7 cellular contexts compared by ENCODE assay signal in genomic region chr5:150656191-150657132, GRCh38. TPM values are rescaled to one million over a fixed set of nuclear protein-coding genes. Genes with fewer than 3 reads are reported as not detected.
DNase-seq lines count a peak whose midpoint lies in the region; ATAC-seq and TF ChIP-seq lines count a peak whose summit lies in the region.

No MANE protein-coding gene starts in this region.

- peak overlapping the region; percentile 76; the same call in 1 of the 2 replicates for H3K27ac Mint-ChIP-seq in WTC11

- POLR2A ChIA-PET in WTC11 (lab: Charles Lee), result interaction anchor here (0.7 to 2.7 kb wide), 6 partner anchors 16 to 167 kb away, joined by 3 to 9 read pairs (median 6); partner anchors contain the start of gene RBM22

- TF ChIP-seq CTCF in WTC11 (IDR thresholded peaks at IDR 0.05), result peak; percentile 55; the same call in 1 of the 2 replicates

- H3K4me3 Mint-ChIP-seq in WTC11, result peak overlapping the region; percentile 73

- DNase-seq in NCI-H2081 (lab: John Stamatoyannopoulos, UW), result peak; percentile 44 to 61
- peak; percentile 82 for DNase-seq in WTC11 (ENCODE audit: low spot score)
- peak; percentile 80 for DNase-seq in central memory CD4-positive, alpha-beta T cell
- peak; percentile 82 for DNase-seq in left lobe of liver (ENCODE audit: low spot score)
- peak; percentile 70 for DNase-seq in stimulated activated CD4-positive, alpha-beta T cell treated with anti-CD3 and anti-CD28 coated beads, Interleukin-4, amount 100 ng/mL, for 1 hour

- H3K4me1 Mint-ChIP-seq in WTC11, result peaks cover 27% of the 10 kb centered on the region

- H3K36me3 Mint-ChIP-seq in WTC11, result no peaks in the 10 kb centered on the region

- peak; percentile 46 for ATAC-seq in GM18499 (IDR thresholded peaks at IDR 0.05; ENCODE audit: insufficient read depth, unreplicated experiment)
- peak; percentile 52 for ATAC-seq in HG02870 (IDR thresholded peaks at IDR 0.05; ENCODE audit: unreplicated experiment)
- ATAC-seq in WTC11, result peak; percentile 64
- ATAC-seq in left lobe of liver, result peak; percentile 79

- CTCF ChIA-PET in WTC11 (lab: Charles Lee), result interaction anchor here (0.6 to 5.6 kb wide), 27 partner anchors 12 to 220 kb away, joined by 3 to 59 read pairs (median 4); partner anchors contain the start of genes IRGM, RBM22 and SYNPO

- peaks cover 12% of the 10 kb centered on the region for H3K27me3 Mint-ChIP-seq in WTC11 (ENCODE audit: low read depth)

- no peaks in the 10 kb centered on the region for H3K9me3 Mint-ChIP-seq in WTC11

TF ChIP-seq in WTC11, 78 proteins besides CTCF, POLR2A, EP300 and RAD21 (continues in another document):
- TF ChIP-seq EMX1 (CRISPR knock-in tag; IDR thresholded peaks at IDR 0.05) (no peak), NR2C2 (CRISPR knock-in tag; IDR thresholded peaks at IDR 0.05) (no peak), ETV6 (CRISPR knock-in tag; IDR thresholded peaks at IDR 0.05) (no peak; the same call in 1 of the 2 replicates), TEAD4 (CRISPR knock-in tag; IDR thresholded peaks at IDR 0.05) (no peak), ZSCAN18 (CRISPR knock-in tag; IDR thresholded peaks at IDR 0.05) (no peak), SMAD3 (CRISPR knock-in tag; IDR thresholded peaks at IDR 0.05; ENCODE audit: borderline replicate concordance) (no peak), NFATC4 (CRISPR knock-in tag; IDR thresholded peaks at IDR 0.05) (no peak), MAX (CRISPR knock-in tag; IDR thresholded peaks at IDR 0.05) (peak; percentile 50), PRRX2 (CRISPR knock-in tag; IDR thresholded peaks at IDR 0.05) (no peak), SOX15 (CRISPR knock-in tag; IDR thresholded peaks at IDR 0.05) (no peak), ZNF138 (CRISPR knock-in tag; conservative IDR thresholded peaks at IDR 0.05) (0 out of 2 replicates have a peak, but pooled peaks have one; percentile 57)
- TF ChIP-seq, protein P1, sequence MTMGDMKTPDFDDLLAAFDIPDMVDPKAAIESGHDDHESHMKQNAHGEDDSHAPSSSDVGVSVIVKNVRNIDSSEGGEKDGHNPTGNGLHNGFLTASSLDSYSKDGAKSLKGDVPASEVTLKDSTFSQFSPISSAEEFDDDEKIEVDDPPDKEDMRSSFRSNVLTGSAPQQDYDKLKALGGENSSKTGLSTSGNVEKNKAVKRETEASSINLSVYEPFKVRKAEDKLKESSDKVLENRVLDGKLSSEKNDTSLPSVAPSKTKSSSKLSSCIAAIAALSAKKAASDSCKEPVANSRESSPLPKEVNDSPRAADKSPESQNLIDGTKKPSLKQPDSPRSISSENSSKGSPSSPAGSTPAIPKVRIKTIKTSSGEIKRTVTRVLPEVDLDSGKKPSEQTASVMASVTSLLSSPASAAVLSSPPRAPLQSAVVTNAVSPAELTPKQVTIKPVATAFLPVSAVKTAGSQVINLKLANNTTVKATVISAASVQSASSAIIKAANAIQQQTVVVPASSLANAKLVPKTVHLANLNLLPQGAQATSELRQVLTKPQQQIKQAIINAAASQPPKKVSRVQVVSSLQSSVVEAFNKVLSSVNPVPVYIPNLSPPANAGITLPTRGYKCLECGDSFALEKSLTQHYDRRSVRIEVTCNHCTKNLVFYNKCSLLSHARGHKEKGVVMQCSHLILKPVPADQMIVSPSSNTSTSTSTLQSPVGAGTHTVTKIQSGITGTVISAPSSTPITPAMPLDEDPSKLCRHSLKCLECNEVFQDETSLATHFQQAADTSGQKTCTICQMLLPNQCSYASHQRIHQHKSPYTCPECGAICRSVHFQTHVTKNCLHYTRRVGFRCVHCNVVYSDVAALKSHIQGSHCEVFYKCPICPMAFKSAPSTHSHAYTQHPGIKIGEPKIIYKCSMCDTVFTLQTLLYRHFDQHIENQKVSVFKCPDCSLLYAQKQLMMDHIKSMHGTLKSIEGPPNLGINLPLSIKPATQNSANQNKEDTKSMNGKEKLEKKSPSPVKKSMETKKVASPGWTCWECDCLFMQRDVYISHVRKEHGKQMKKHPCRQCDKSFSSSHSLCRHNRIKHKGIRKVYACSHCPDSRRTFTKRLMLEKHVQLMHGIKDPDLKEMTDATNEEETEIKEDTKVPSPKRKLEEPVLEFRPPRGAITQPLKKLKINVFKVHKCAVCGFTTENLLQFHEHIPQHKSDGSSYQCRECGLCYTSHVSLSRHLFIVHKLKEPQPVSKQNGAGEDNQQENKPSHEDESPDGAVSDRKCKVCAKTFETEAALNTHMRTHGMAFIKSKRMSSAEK (CRISPR knock-in tag; IDR thresholded peaks at IDR 0.05; ENCODE audit: borderline replicate concordance), result no peak
- TF ChIP-seq, protein P2, sequence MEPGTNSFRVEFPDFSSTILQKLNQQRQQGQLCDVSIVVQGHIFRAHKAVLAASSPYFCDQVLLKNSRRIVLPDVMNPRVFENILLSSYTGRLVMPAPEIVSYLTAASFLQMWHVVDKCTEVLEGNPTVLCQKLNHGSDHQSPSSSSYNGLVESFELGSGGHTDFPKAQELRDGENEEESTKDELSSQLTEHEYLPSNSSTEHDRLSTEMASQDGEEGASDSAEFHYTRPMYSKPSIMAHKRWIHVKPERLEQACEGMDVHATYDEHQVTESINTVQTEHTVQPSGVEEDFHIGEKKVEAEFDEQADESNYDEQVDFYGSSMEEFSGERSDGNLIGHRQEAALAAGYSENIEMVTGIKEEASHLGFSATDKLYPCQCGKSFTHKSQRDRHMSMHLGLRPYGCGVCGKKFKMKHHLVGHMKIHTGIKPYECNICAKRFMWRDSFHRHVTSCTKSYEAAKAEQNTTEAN (CRISPR knock-in tag; IDR thresholded peaks at IDR 0.05), result 0 out of 2 replicates have a peak, but pooled peaks have one; percentile 78
- TF ChIP-seq, protein P3, sequence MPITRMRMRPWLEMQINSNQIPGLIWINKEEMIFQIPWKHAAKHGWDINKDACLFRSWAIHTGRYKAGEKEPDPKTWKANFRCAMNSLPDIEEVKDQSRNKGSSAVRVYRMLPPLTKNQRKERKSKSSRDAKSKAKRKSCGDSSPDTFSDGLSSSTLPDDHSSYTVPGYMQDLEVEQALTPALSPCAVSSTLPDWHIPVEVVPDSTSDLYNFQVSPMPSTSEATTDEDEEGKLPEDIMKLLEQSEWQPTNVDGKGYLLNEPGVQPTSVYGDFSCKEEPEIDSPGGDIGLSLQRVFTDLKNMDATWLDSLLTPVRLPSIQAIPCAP (CRISPR knock-in tag; IDR thresholded peaks at IDR 0.05), result no peak
- TF ChIP-seq, protein P4, sequence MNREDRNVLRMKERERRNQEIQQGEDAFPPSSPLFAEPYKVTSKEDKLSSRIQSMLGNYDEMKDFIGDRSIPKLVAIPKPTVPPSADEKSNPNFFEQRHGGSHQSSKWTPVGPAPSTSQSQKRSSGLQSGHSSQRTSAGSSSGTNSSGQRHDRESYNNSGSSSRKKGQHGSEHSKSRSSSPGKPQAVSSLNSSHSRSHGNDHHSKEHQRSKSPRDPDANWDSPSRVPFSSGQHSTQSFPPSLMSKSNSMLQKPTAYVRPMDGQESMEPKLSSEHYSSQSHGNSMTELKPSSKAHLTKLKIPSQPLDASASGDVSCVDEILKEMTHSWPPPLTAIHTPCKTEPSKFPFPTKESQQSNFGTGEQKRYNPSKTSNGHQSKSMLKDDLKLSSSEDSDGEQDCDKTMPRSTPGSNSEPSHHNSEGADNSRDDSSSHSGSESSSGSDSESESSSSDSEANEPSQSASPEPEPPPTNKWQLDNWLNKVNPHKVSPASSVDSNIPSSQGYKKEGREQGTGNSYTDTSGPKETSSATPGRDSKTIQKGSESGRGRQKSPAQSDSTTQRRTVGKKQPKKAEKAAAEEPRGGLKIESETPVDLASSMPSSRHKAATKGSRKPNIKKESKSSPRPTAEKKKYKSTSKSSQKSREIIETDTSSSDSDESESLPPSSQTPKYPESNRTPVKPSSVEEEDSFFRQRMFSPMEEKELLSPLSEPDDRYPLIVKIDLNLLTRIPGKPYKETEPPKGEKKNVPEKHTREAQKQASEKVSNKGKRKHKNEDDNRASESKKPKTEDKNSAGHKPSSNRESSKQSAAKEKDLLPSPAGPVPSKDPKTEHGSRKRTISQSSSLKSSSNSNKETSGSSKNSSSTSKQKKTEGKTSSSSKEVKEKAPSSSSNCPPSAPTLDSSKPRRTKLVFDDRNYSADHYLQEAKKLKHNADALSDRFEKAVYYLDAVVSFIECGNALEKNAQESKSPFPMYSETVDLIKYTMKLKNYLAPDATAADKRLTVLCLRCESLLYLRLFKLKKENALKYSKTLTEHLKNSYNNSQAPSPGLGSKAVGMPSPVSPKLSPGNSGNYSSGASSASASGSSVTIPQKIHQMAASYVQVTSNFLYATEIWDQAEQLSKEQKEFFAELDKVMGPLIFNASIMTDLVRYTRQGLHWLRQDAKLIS (CRISPR knock-in tag; IDR thresholded peaks at IDR 0.05; ENCODE audit: borderline replicate concordance), result no peak
- TF ChIP-seq, protein P5, sequence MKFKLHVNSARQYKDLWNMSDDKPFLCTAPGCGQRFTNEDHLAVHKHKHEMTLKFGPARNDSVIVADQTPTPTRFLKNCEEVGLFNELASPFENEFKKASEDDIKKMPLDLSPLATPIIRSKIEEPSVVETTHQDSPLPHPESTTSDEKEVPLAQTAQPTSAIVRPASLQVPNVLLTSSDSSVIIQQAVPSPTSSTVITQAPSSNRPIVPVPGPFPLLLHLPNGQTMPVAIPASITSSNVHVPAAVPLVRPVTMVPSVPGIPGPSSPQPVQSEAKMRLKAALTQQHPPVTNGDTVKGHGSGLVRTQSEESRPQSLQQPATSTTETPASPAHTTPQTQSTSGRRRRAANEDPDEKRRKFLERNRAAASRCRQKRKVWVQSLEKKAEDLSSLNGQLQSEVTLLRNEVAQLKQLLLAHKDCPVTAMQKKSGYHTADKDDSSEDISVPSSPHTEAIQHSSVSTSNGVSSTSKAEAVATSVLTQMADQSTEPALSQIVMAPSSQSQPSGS (CRISPR knock-in tag; IDR thresholded peaks at IDR 0.05; ENCODE audit: borderline replicate concordance, low read depth), result no peak

RNA-seq across cellular contexts. Expression of gene MYOZ3, which starts 4.6 kb away (rescaled TPM):
- total RNA-seq in WTC11 (2021) (11.6 to 14.5 TPM (median 13.7 TPM) in 3 replicates), left lobe of liver (0.18 TPM)

RNA-seq across cellular contexts. Expression of gene SYNPO, which starts 16.0 kb away (rescaled TPM):
- total RNA-seq in WTC11 (2021) (2.1 to 2.7 TPM (median 2.6 TPM) in 3 replicates), left lobe of liver (51.7 TPM)

RNA-seq across cellular contexts. Expression of gene RBM22, which starts 44.4 kb away (rescaled TPM):
- total RNA-seq in WTC11 (2021) (28.7 to 34.0 TPM (median 31.6 TPM) in 3 replicates), left lobe of liver (14.1 TPM)

Comparison
In these comparisons a context has a peak if more than half of its experiments do, and no peak if none do; other contexts are left out.
1. Peak in every context shown above with its lines: DNase-seq and ATAC-seq.
2. RNA of gene MYOZ3, which starts 4.6 kb away (total RNA-seq): 11.6 to 14.5 TPM in WTC11; 0.18 TPM in left lobe of liver (single experiment); every median in the first group is over 10 times any median in the second.
3. RNA of gene SYNPO, which starts 16.0 kb away (total RNA-seq): 51.7 TPM in left lobe of liver (single experiment); 2.1 to 2.7 TPM in WTC11; every median in the first group is over 10 times any median in the second.